ENCODE assay signal across 1 cellular context in the genomic region with DNA sequence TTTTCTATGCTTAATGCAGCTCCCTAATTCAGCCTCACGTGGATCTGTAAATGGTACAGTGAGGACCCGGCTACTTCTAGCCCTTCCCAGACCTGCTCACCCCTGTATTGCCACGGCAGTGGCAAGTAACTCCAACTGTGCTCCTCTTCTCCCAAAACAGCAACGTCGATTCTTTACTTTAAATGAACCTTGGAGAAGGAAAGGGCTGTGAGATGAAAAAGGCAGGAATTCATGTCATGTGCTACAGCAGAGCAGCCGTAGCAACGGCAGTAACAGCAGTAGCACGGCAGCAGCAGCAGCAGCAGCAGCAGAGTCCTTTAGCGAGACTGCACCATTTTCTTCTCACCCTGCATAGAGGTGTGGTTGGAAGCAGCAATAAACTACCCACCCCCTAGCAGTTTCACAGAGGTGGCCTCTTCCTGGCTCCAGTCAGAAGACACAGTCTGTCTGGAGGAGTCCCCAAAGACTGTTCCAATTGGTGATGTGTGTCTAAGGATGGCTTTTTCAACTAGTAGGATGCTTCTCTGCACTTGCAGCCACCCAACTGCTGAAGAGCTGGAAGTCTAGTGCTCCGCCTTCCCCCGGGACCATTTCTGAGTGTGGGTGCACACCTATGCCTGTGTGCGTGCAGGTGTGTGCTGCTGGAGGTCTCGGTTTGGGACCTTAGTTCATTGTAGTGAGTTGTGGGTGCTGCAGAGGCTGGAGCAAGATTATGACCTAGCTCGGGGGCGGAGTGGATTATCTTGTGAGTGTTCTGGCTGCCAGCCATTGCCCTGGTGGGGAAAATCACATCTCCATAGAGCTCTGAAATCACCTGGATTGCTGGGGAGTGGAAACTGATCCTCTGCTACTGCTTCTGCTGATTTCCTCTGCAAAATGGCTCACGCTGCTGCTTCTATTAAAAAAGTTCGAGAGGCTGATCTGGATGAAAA.
TF ChIP-seq lines count a peak whose summit lies in the region.

No MANE protein-coding gene starts in this region.

TF ChIP-seq in HEK293, 187 proteins besides CTCF, POLR2A, EP300 and RAD21 (continued from another document):
- TF ChIP-seq ZNF76 (tag by site-specific recombination; IDR thresholded peaks at IDR 0.05; ENCODE audit: borderline replicate concordance, low read depth) = no peak
- peak; percentile 74; the same call in 1 of the 2 replicates for TF ChIP-seq EGR2 (tag by site-specific recombination; IDR thresholded peaks at IDR 0.05; ENCODE audit: low read depth)
- no peak for TF ChIP-seq ZNF350 (tag by site-specific recombination; IDR thresholded peaks at IDR 0.05)
- peak; percentile 77; the same call in 1 of the 2 replicates for TF ChIP-seq ZBTB17 (tag by site-specific recombination; IDR thresholded peaks at IDR 0.05)
- peak; percentile 96 for TF ChIP-seq ZNF621 (tag by site-specific recombination; IDR thresholded peaks at IDR 0.05)
- TF ChIP-seq SP2 (tag by site-specific recombination; IDR thresholded peaks at IDR 0.05) = peak; percentile 47
- no peak for TF ChIP-seq ZNF433 (tag by site-specific recombination; IDR thresholded peaks at IDR 0.05; ENCODE audit: low read depth)
- peak; percentile 70 for TF ChIP-seq ZFHX2 (tag by site-specific recombination; conservative IDR thresholded peaks at IDR 0.05)
- TF ChIP-seq TRIM28 (IDR thresholded peaks at IDR 0.05; ENCODE audit: borderline replicate concordance, low read length) = peak; percentile 83
- peak; percentile 56 for TF ChIP-seq GLIS1 (tag by site-specific recombination; IDR thresholded peaks at IDR 0.05)
- TF ChIP-seq BCL11A (tag by site-specific recombination; IDR thresholded peaks at IDR 0.05; ENCODE audit: low read depth) = no peak
- no peak for TF ChIP-seq BCL11B (tag by site-specific recombination; IDR thresholded peaks at IDR 0.05; ENCODE audit: low read depth)
- TF ChIP-seq ZNF335 (tag by site-specific recombination; conservative IDR thresholded peaks at IDR 0.05) = peak; percentile 65
- no peak for TF ChIP-seq ZNF354C (tag by site-specific recombination; IDR thresholded peaks at IDR 0.05; ENCODE audit: borderline replicate concordance, low read depth)
- TF ChIP-seq, protein P1, sequence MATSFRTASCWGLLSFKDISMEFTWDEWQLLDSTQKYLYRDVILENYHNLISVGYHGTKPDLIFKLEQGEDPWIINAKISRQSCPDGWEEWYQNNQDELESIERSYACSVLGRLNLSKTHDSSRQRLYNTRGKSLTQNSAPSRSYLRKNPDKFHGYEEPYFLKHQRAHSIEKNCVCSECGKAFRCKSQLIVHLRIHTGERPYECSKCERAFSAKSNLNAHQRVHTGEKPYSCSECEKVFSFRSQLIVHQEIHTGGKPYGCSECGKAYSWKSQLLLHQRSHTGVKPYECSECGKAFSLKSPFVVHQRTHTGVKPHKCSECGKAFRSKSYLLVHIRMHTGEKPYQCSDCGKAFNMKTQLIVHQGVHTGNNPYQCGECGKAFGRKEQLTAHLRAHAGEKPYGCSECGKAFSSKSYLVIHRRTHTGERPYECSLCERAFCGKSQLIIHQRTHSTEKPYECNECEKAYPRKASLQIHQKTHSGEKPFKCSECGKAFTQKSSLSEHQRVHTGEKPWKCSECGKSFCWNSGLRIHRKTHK (tag by site-specific recombination; IDR thresholded peaks at IDR 0.05) = no peak
- TF ChIP-seq, protein P2, sequence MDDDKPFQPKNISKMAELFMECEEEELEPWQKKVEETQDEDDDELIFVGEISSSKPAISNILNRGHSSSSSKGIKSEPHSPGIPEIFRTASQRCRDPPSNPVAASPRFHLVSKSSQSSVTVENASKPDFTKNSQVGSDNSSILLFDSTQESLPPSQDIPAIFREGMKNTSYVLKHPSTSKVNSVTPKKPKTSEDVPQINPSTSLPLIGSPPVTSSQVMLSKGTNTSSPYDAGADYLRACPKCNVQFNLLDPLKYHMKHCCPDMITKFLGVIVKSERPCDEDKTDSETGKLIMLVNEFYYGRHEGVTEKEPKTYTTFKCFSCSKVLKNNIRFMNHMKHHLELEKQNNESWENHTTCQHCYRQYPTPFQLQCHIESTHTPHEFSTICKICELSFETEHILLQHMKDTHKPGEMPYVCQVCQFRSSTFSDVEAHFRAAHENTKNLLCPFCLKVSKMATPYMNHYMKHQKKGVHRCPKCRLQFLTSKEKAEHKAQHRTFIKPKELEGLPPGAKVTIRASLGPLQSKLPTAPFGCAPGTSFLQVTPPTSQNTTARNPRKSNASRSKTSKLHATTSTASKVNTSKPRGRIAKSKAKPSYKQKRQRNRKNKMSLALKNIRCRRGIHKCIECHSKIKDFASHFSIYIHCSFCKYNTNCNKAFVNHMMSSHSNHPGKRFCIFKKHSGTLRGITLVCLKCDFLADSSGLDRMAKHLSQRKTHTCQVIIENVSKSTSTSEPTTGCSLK (tag by site-specific recombination; IDR thresholded peaks at IDR 0.05) = no peak
